ENCODE assay signal across 1 cellular context in the genomic region with DNA sequence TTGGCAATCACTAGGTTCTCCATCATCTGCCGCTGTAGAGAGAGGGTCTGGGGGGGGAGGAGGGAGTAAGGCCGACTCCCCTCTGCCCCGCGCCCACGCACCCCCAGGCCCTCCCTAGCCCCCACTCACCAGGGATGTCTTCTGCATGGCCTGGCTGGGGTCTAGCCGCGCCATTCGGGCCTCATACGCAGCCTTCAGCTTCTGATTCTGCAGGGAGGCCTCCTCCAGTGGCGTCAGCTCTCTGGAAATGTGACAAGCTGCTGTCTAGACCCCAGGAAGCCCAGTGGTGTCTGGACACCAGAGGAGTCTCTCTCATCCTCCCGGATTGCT.
TF ChIP-seq lines count a peak whose summit lies in the region.

No MANE protein-coding gene starts in this region.

TF ChIP-seq in endothelial cell of umbilical vein, 7 proteins besides CTCF, POLR2A, EP300 and RAD21:
- TF ChIP-seq, protein P1, sequence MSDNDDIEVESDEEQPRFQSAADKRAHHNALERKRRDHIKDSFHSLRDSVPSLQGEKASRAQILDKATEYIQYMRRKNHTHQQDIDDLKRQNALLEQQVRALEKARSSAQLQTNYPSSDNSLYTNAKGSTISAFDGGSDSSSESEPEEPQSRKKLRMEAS (IDR thresholded peaks at IDR 0.05; ENCODE audit: insufficient read depth, insufficient read length): no peak
- TF ChIP-seq GATA2 (IDR thresholded peaks at IDR 0.05; ENCODE audit: insufficient read depth, insufficient read length, low read depth, low read length) (no peak), EZH2 (IDR thresholded peaks at IDR 0.05; ENCODE audit: borderline replicate concordance, low read depth, low read length, severe bottlenecking) (no peak), POLR2AphosphoS5 (IDR thresholded peaks at IDR 0.05; ENCODE audit: insufficient read depth, low read depth, low read length) (no peak), JUN (IDR thresholded peaks at IDR 0.05; ENCODE audit: borderline replicate concordance, insufficient read depth, insufficient read length, low read depth) (no peak), MYC (IDR thresholded peaks at IDR 0.05; ENCODE audit: low read depth, low read length) (no peak), FOS (IDR thresholded peaks at IDR 0.05; ENCODE audit: borderline replicate concordance, insufficient read depth, low read length) (no peak)
